8 cellular contexts compared by ENCODE assay signal in the genomic region with DNA sequence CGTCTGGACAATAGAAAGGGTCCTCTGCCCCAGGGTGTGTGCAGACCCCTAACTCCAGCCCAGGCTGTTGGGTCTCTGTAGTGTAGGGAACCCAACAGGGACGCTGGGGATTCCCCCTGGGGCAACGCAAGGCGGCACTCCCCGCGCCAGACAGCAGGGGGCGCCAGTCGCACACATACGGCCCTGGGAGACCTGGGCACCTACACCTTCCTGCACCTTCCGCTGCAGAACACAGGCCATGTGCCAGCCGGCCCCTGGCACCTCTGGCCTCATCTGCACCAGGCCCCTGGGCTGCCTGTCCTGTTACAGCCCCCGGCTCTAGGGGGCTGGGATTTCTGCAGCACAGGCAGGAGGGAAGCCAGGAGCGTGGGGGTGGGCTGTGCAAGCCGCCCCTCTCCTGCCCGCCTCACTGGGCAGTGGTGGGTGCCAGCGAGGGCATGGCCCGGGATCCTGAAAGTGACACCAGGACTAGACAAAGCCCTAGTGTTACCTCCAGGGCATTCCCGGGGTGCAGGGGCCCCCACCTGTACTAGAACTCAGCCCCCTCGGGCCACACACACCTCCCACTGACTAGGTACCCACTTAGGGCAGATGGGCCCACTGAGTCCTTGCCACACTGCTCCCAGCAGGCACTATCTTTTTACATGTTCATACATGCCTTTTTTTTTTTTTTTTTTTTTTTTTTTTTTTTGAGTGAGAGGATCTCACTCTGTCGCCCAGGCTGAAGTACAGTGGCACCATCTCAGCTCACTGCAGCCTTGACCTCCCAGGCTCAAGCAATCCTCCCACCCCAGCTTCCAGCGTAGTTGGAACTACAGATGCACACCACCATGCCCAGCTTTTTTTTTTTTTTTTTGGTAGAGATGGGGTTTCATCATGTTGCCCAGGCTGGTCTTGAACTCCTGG. TPM values are rescaled to one million over a fixed set of nuclear protein-coding genes. Genes with fewer than 3 reads are reported as not detected.
DNase-seq lines count a peak whose midpoint lies in the region; ATAC-seq, FAIRE-seq and TF ChIP-seq lines count a peak whose summit lies in the region.

No MANE protein-coding gene starts in this region.

- peaks cover 47% of the 10 kb centered on the region for H3K4me1 ChIP-seq in Panc1 (ENCODE audit: control insufficient read depth, insufficient read depth, low read length)
- H3K4me1 ChIP-seq in foreskin keratinocyte: no peaks in the 10 kb centered on the region
- H3K4me1 ChIP-seq in pancreas: peaks cover 0 to 3% (median 0%) of the 10 kb centered on the region in 3 donors

- H3K36me3 ChIP-seq in Panc1 (ENCODE audit: control insufficient read depth, insufficient read depth, low read length): no peaks in the 10 kb centered on the region
- H3K36me3 ChIP-seq in pancreas: peaks cover 0 to 9% (median 6%) of the 10 kb centered on the region in 3 donors

- in situ Hi-C loops in Panc1 (cut with HindIII; ENCODE audit: low pct_unique_long_range_greater_than_20kb, low sequenced_read_pairs): no loop called here

- H3K27me3 ChIP-seq in Panc1 (ENCODE audit: control insufficient read depth, insufficient read depth, low read length) (no peaks in the 10 kb centered on the region), foreskin keratinocyte (no peaks in the 10 kb centered on the region), pancreas (no peaks in the 10 kb centered on the region)

- POLR2A ChIA-PET in Panc1 (lab: Charles Lee): no interaction called here

- H3K4me3 ChIP-seq in Panc1 (ENCODE audit: low read depth in 2 of 2, low read length in 2 of 2) (no peak overlapping the region), pancreas (no peak overlapping the region)

- ATAC-seq in GM19372 (IDR thresholded peaks at IDR 0.05; ENCODE audit: low read depth, unreplicated experiment): peak; percentile 79
- ATAC-seq in Panc1: peak; percentile 65
- peak; percentile 71 for ATAC-seq in foreskin keratinocyte
- peak; percentile 81 to 94 (median 90) for ATAC-seq in pancreas

- FAIRE-seq in HTR-8/SVneo (lab: Jason Lieb, UNC) (peak; percentile 89), pancreas (lab: Jason Lieb, UNC) (no peak)

- H3K9me3 ChIP-seq in Panc1 (ENCODE audit: control insufficient read depth, insufficient read depth, low read depth, low read length) (no peaks in the 10 kb centered on the region), pancreas (no peaks in the 10 kb centered on the region)

- H3K9me3 Mint-ChIP-seq in activated T-helper 1 cell treated with anti-CD3 and anti-CD28 coated beads, Interleukin-12 subunit alpha, Interleukin-12 subunit beta, Interleukin-2, Interleukin-4 antibody, amounts not matched to agents 30 ng/mL and 10 ng/mL and 1 ng/mL, durations not matched to agents 14 hours and 24 hours and 36 hours: no peaks in the 10 kb centered on the region
- no peaks in the 10 kb centered on the region for H3K9me3 Mint-ChIP-seq in type B pancreatic cell

- H3K27me3 Mint-ChIP-seq in activated T-helper 1 cell treated with anti-CD3 and anti-CD28 coated beads, Interleukin-12 subunit alpha, Interleukin-12 subunit beta, Interleukin-2, Interleukin-4 antibody, amounts not matched to agents 30 ng/mL and 10 ng/mL and 1 ng/mL, durations not matched to agents 14 hours and 24 hours and 36 hours (ENCODE audit: insufficient read depth): no peaks in the 10 kb centered on the region
- H3K27me3 Mint-ChIP-seq in type B pancreatic cell: no peaks in the 10 kb centered on the region

- no peak overlapping the region for H3K27ac ChIP-seq in Panc1 (ENCODE audit: low read length)
- no peak overlapping the region for H3K27ac ChIP-seq in foreskin keratinocyte
- no peak overlapping the region for H3K27ac ChIP-seq in pancreas

- BruUV-seq in Panc1 (replicated peaks; lab: Mats Ljungman, UMichigan): no TSS peak

- peak; percentile 93 for TF ChIP-seq CTCF in Panc1 (IDR thresholded peaks at IDR 0.05)
- TF ChIP-seq CTCF in foreskin keratinocyte (conservative IDR thresholded peaks at IDR 0.05): peak; percentile 99
- peak; percentile 97 to 99 (median 98) for TF ChIP-seq CTCF in pancreas (IDR thresholded peaks at IDR 0.05)
- peak; percentile 97 for TF ChIP-seq CTCF in type B pancreatic cell (conservative IDR thresholded peaks at IDR 0.05)

- H3K4me1 Mint-ChIP-seq in activated T-helper 1 cell treated with anti-CD3 and anti-CD28 coated beads, Interleukin-12 subunit alpha, Interleukin-12 subunit beta, Interleukin-2, Interleukin-4 antibody, amounts not matched to agents 30 ng/mL and 10 ng/mL and 1 ng/mL, durations not matched to agents 14 hours and 24 hours and 36 hours (ENCODE audit: low read depth): no peaks in the 10 kb centered on the region
- H3K4me1 Mint-ChIP-seq in type B pancreatic cell (ENCODE audit: unreplicated experiment): peaks cover 20% of the 10 kb centered on the region

- peak; percentile 77 for DNase-seq in CD1c-positive myeloid dendritic cell (ENCODE audit: extremely low spot score)
- peak; percentile 84 for DNase-seq in HTR-8/SVneo (ENCODE audit: insufficient read length, low spot score)
- peak; percentile 42 for DNase-seq in Panc1 (ENCODE audit: low read depth, low spot score)
- peak; percentile 71 for DNase-seq in activated T-helper 1 cell treated with anti-CD3 and anti-CD28 coated beads, Interleukin-12 subunit alpha, Interleukin-12 subunit beta, Interleukin-2, Interleukin-4 antibody, amounts not matched to agents 30 ng/mL and 10 ng/mL and 1 ng/mL, durations not matched to agents 14 hours and 24 hours and 36 hours (ENCODE audit: low spot score)
- peak in 1 of 2 donors; percentile 39 for DNase-seq in foreskin keratinocyte
- peak; percentile 72 to 97 (median 91) for DNase-seq in pancreas
- peak; percentile 86 for DNase-seq in type B pancreatic cell (ENCODE audit: extremely low spot score, unreplicated experiment)

- CTCF ChIA-PET in Panc1 (lab: Charles Lee): interaction anchor here (0.6 to 0.9 kb wide), 2 partner anchors 87 to 110 kb away, joined by 3 read pairs; no protein-coding TSS in a partner anchor

- intact Hi-C loops in Panc1 (cut with micrococcal nuclease; ENCODE audit: unreplicated experiment) (loop anchor here (2.0 kb wide), 1 partner anchor 110 kb away; no protein-coding TSS in a partner anchor), pancreas (cut with DNase I) (loop anchor here in 1 of 3 donors (2.0 kb wide), 1 partner anchor 110 kb away; no protein-coding TSS in a partner anchor)
- intact Hi-C loops in activated T-helper 1 cell treated with anti-CD3 and anti-CD28 coated beads, Interleukin-12 subunit alpha, Interleukin-12 subunit beta, Interleukin-2, Interleukin-4 antibody, amounts not matched to agents 30 ng/mL and 10 ng/mL and 1 ng/mL, durations not matched to agents 14 hours and 24 hours and 36 hours (cut with micrococcal nuclease): loop anchor here (1.0 kb wide), 2 partner anchors 111 to 367 kb away; no protein-coding TSS in a partner anchor

- 40% methylated on average over 21 of the region's 21 CpGs for WGBS in pancreas, 2 donors

- no peak overlapping the region for H3K27ac Mint-ChIP-seq in activated T-helper 1 cell treated with anti-CD3 and anti-CD28 coated beads, Interleukin-12 subunit alpha, Interleukin-12 subunit beta, Interleukin-2, Interleukin-4 antibody, amounts not matched to agents 30 ng/mL and 10 ng/mL and 1 ng/mL, durations not matched to agents 14 hours and 24 hours and 36 hours
- H3K27ac Mint-ChIP-seq in type B pancreatic cell: peak overlapping the region; percentile 59

- H3K4me3 Mint-ChIP-seq in activated T-helper 1 cell treated with anti-CD3 and anti-CD28 coated beads, Interleukin-12 subunit alpha, Interleukin-12 subunit beta, Interleukin-2, Interleukin-4 antibody, amounts not matched to agents 30 ng/mL and 10 ng/mL and 1 ng/mL, durations not matched to agents 14 hours and 24 hours and 36 hours: no peak overlapping the region
- no peak overlapping the region for H3K4me3 Mint-ChIP-seq in type B pancreatic cell

- no peaks in the 10 kb centered on the region for H3K36me3 Mint-ChIP-seq in activated T-helper 1 cell treated with anti-CD3 and anti-CD28 coated beads, Interleukin-12 subunit alpha, Interleukin-12 subunit beta, Interleukin-2, Interleukin-4 antibody, amounts not matched to agents 30 ng/mL and 10 ng/mL and 1 ng/mL, durations not matched to agents 14 hours and 24 hours and 36 hours (ENCODE audit: low read depth)
- H3K36me3 Mint-ChIP-seq in type B pancreatic cell: no peaks in the 10 kb centered on the region

RNA-seq across cellular contexts. Expression of a gene that starts 37.5 kb away (rescaled TPM):
- 47.8 TPM for total RNA-seq in Panc1 (2021; ENCODE audit: unreplicated experiment)
- polyA plus RNA-seq in Panc1 (2012; ENCODE audit: insufficient read length): 23.5 TPM
- 80.8 and 87.1 TPM in 2 replicates for total RNA-seq in activated T-helper 1 cell treated with anti-CD3 and anti-CD28 coated beads, Interleukin-12 subunit alpha, Interleukin-12 subunit beta, Interleukin-2, Interleukin-4 antibody, amounts not matched to agents 30 ng/mL and 10 ng/mL and 1 ng/mL, durations not matched to agents 14 hours and 24 hours and 36 hours
- 41.3 and 47.5 TPM in 2 replicates for total RNA-seq in foreskin keratinocyte
- polyA plus RNA-seq in foreskin keratinocyte: 24.8 and 27.6 TPM in 2 replicates
- 10 to 100 TPM; 14.0 to 23.4 (median 16.1) TPM for total RNA-seq in pancreas
- 10 to 100 TPM in 1 of 2 donors, 1 to 10 TPM in 1; 7.9 to 10.0 TPM for polyA plus RNA-seq in pancreas
- total RNA-seq in type B pancreatic cell (ENCODE audit: low replicate concordance): 66.2 and 84.0 TPM in 2 replicates

RNA-seq across cellular contexts. Expression of a gene that starts 38.0 kb away (rescaled TPM):
- total RNA-seq in Panc1 (2021; ENCODE audit: unreplicated experiment) (51.1 TPM), foreskin keratinocyte (54.1 and 58.8 TPM in 2 replicates), pancreas (10 to 100 TPM; 24.9 to 32.7 (median 28.3) TPM), type B pancreatic cell (ENCODE audit: low replicate concordance) (50.2 and 52.7 TPM in 2 replicates)
- polyA plus RNA-seq in Panc1 (2012; ENCODE audit: insufficient read length): 25.3 TPM
- 60.6 and 61.7 TPM in 2 replicates for total RNA-seq in activated T-helper 1 cell treated with anti-CD3 and anti-CD28 coated beads, Interleukin-12 subunit alpha, Interleukin-12 subunit beta, Interleukin-2, Interleukin-4 antibody, amounts not matched to agents 30 ng/mL and 10 ng/mL and 1 ng/mL, durations not matched to agents 14 hours and 24 hours and 36 hours
- polyA plus RNA-seq in foreskin keratinocyte (24.3 and 30.3 TPM in 2 replicates), pancreas (10 to 100 TPM; 14.0 to 24.5 TPM)
